ENCODE assay signal across 1 cellular context in the genomic region with DNA sequence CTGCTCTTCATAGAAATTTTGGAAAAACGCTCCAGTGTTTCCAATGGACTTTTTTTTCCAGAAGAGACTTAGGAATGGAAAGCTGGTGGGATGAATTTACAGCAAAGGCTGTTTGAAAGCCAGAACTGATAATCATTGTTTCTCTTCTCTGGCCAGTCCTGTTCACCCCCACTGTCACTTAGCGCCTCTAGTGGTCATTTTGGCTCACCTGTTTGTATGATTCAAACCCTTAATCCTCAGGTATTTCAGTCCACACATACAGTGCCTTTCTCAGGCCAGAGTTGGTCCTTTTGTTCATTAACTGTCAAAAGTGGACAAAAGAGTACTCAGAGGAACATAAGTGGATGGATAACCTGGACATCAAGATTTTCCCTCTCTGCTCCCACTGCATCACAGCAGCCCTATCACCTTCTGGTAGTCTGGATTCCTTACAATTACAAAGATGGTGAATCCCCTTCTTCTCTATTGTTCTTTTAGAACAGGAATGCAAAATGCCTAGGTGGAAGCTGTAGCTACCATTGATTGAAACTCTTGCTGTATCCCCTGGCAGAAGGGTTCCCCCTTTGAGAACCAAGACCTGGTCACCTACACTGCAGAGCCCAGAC.
TF ChIP-seq lines count a peak whose summit lies in the region.

No MANE protein-coding gene starts in this region.

TF ChIP-seq in GM12878, 131 proteins besides CTCF, POLR2A, EP300 and RAD21 (continued from another document):
- TF ChIP-seq, protein P1, sequence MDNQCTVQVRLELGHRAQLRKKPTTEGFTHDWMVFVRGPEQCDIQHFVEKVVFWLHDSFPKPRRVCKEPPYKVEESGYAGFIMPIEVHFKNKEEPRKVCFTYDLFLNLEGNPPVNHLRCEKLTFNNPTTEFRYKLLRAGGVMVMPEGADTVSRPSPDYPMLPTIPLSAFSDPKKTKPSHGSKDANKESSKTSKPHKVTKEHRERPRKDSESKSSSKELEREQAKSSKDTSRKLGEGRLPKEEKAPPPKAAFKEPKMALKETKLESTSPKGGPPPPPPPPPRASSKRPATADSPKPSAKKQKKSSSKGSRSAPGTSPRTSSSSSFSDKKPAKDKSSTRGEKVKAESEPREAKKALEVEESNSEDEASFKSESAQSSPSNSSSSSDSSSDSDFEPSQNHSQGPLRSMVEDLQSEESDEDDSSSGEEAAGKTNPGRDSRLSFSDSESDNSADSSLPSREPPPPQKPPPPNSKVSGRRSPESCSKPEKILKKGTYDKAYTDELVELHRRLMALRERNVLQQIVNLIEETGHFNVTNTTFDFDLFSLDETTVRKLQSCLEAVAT (IDR thresholded peaks at IDR 0.05), result no peak
- TF ChIP-seq POLR2AphosphoS5 (IDR thresholded peaks at IDR 0.05; ENCODE audit: low read length) (no peak), MXI1 (IDR thresholded peaks at IDR 0.05; ENCODE audit: low read depth, low read length) (no peak), SMAD1 (IDR thresholded peaks at IDR 0.05; ENCODE audit: low read depth, partially characterized antibody) (no peak)
- TF ChIP-seq, protein P2, sequence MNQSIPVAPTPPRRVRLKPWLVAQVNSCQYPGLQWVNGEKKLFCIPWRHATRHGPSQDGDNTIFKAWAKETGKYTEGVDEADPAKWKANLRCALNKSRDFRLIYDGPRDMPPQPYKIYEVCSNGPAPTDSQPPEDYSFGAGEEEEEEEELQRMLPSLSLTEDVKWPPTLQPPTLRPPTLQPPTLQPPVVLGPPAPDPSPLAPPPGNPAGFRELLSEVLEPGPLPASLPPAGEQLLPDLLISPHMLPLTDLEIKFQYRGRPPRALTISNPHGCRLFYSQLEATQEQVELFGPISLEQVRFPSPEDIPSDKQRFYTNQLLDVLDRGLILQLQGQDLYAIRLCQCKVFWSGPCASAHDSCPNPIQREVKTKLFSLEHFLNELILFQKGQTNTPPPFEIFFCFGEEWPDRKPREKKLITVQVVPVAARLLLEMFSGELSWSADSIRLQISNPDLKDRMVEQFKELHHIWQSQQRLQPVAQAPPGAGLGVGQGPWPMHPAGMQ (IDR thresholded peaks at IDR 0.05; ENCODE audit: borderline replicate concordance), result no peak
- TF ChIP-seq, protein P3, sequence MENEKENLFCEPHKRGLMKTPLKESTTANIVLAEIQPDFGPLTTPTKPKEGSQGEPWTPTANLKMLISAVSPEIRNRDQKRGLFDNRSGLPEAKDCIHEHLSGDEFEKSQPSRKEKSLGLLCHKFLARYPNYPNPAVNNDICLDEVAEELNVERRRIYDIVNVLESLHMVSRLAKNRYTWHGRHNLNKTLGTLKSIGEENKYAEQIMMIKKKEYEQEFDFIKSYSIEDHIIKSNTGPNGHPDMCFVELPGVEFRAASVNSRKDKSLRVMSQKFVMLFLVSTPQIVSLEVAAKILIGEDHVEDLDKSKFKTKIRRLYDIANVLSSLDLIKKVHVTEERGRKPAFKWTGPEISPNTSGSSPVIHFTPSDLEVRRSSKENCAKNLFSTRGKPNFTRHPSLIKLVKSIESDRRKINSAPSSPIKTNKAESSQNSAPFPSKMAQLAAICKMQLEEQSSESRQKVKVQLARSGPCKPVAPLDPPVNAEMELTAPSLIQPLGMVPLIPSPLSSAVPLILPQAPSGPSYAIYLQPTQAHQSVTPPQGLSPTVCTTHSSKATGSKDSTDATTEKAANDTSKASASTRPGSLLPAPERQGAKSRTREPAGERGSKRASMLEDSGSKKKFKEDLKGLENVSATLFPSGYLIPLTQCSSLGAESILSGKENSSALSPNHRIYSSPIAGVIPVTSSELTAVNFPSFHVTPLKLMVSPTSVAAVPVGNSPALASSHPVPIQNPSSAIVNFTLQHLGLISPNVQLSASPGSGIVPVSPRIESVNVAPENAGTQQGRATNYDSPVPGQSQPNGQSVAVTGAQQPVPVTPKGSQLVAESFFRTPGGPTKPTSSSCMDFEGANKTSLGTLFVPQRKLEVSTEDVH (IDR thresholded peaks at IDR 0.05; ENCODE audit: low read depth, partially characterized antibody), result no peak
- TF ChIP-seq, protein P4, sequence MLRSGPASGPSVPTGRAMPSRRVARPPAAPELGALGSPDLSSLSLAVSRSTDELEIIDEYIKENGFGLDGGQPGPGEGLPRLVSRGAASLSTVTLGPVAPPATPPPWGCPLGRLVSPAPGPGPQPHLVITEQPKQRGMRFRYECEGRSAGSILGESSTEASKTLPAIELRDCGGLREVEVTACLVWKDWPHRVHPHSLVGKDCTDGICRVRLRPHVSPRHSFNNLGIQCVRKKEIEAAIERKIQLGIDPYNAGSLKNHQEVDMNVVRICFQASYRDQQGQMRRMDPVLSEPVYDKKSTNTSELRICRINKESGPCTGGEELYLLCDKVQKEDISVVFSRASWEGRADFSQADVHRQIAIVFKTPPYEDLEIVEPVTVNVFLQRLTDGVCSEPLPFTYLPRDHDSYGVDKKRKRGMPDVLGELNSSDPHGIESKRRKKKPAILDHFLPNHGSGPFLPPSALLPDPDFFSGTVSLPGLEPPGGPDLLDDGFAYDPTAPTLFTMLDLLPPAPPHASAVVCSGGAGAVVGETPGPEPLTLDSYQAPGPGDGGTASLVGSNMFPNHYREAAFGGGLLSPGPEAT (IDR thresholded peaks at IDR 0.05; ENCODE audit: low read depth), result no peak
